In genomic region chr5:127023552-127024191, GRCh38 we compare ENCODE assay signal across 9 cellular contexts. TPM values are rescaled to one million over a fixed set of nuclear protein-coding genes. Genes with fewer than 3 reads are reported as not detected.
DNase-seq lines count a peak whose midpoint lies in the region; ATAC-seq, FAIRE-seq and TF ChIP-seq lines count a peak whose summit lies in the region.
"Not testable (repeated sequence)": the region's sequence is repeated elsewhere in the genome, so short reads cannot be mapped to it uniquely, and the experiment has no call there.
"Had no signal": no experiment of that assay in that cellular context is flagged by ENCODE, and none has a peak within 500 bp of the region (broad histone marks: within the 10 kb centered on the region; RNA-seq: fewer than 3 reads in every experiment).

No MANE protein-coding gene starts in this region.

- not testable (repeated sequence) for H3K27ac Mint-ChIP-seq in WTC11; activated CD4-positive, alpha-beta T cell treated with anti-CD3 and anti-CD28 coated beads, Interleukin-2, amount 10 ng/mL, durations not matched to agents 24 days and 14 days; activated T-cell treated with anti-CD3 and anti-CD28 coated beads, Interleukin-2, amount 50 U/mL, for 72 hours; activated naive CD8-positive, alpha-beta T cell treated with anti-CD3 and anti-CD28 coated beads, Interleukin-2, amount 50 U/mL, for 24 hours
- peak overlapping the region in 2 of 3 experiments; percentile 36 to 46 for H3K27ac Mint-ChIP-seq in nephron
- peak overlapping the region; percentile 1 for H3K27ac Mint-ChIP-seq in stimulated activated memory B cell treated with anti-CD40 and anti-IgM and Interleukin-4, amounts not matched to agents 10 μg/mL and 1 μg/mL and 100 μg/mL, for 72 hours

- CTCF ChIA-PET in WTC11 (lab: Charles Lee) = not testable (repeated sequence)

- not testable (repeated sequence) for ATAC-seq in WTC11; stimulated activated memory B cell treated with anti-CD40 and anti-IgM and Interleukin-4, amounts not matched to agents 10 μg/mL and 1 μg/mL and 100 μg/mL, for 72 hours
- ATAC-seq in activated T-cell treated with anti-CD3 and anti-CD28 coated beads, Interleukin-2, amount 50 U/mL, for 72 hours (replicated peaks in 1 of 2) = peak; percentile 75 to 77
- peak; percentile 71 for ATAC-seq in activated naive CD8-positive, alpha-beta T cell treated with anti-CD3 and anti-CD28 coated beads, Interleukin-2, amount 50 U/mL, for 24 hours

- H3K27ac ChIP-seq in subcutaneous abdominal adipose tissue (ENCODE audit: low read depth, low read length) = peak overlapping the region; percentile 77

- not testable (repeated sequence) for H3K27me3 ChIP-seq in subcutaneous abdominal adipose tissue (ENCODE audit: control insufficient read depth in 5 of 5, insufficient read depth in 4 of 5, low read length in 5 of 5)

- H3K36me3 Mint-ChIP-seq in WTC11; activated CD4-positive, alpha-beta T cell treated with anti-CD3 and anti-CD28 coated beads, Interleukin-2, amount 10 ng/mL, durations not matched to agents 24 days and 14 days (ENCODE audit: low read depth); activated T-cell treated with anti-CD3 and anti-CD28 coated beads, Interleukin-2, amount 50 U/mL, for 72 hours (ENCODE audit: insufficient read depth in 2 of 2); activated naive CD8-positive, alpha-beta T cell treated with anti-CD3 and anti-CD28 coated beads, Interleukin-2, amount 50 U/mL, for 24 hours (ENCODE audit: low read depth); nephron (ENCODE audit: low read depth): not testable (repeated sequence)
- H3K36me3 Mint-ChIP-seq in stimulated activated memory B cell treated with anti-CD40 and anti-IgM and Interleukin-4, amounts not matched to agents 10 μg/mL and 1 μg/mL and 100 μg/mL, for 72 hours = peaks cover 28% of the 10 kb centered on the region

- DNase-seq in H54 (ENCODE audit: insufficient read length, low spot score); WTC11 (ENCODE audit: low spot score); activated T-cell treated with anti-CD3 and anti-CD28 coated beads, Interleukin-2, amount 50 U/mL, for 72 hours; activated naive CD8-positive, alpha-beta T cell treated with anti-CD3 and anti-CD28 coated beads, Interleukin-2, amount 50 U/mL, for 24 hours: not testable (repeated sequence)
- peak; percentile 46 for DNase-seq in activated CD4-positive, alpha-beta T cell treated with anti-CD3 and anti-CD28 coated beads, Interleukin-2, amount 10 ng/mL, durations not matched to agents 24 days and 14 days

- not testable (repeated sequence) for H3K9me3 Mint-ChIP-seq in WTC11; activated CD4-positive, alpha-beta T cell treated with anti-CD3 and anti-CD28 coated beads, Interleukin-2, amount 10 ng/mL, durations not matched to agents 24 days and 14 days; activated T-cell treated with anti-CD3 and anti-CD28 coated beads, Interleukin-2, amount 50 U/mL, for 72 hours; activated naive CD8-positive, alpha-beta T cell treated with anti-CD3 and anti-CD28 coated beads, Interleukin-2, amount 50 U/mL, for 24 hours; nephron; stimulated activated memory B cell treated with anti-CD40 and anti-IgM and Interleukin-4, amounts not matched to agents 10 μg/mL and 1 μg/mL and 100 μg/mL, for 72 hours

- not testable (repeated sequence) for H3K27me3 Mint-ChIP-seq in WTC11 (ENCODE audit: low read depth); activated T-cell treated with anti-CD3 and anti-CD28 coated beads, Interleukin-2, amount 50 U/mL, for 72 hours (ENCODE audit: low read depth); activated naive CD8-positive, alpha-beta T cell treated with anti-CD3 and anti-CD28 coated beads, Interleukin-2, amount 50 U/mL, for 24 hours; nephron (ENCODE audit: low read depth); stimulated activated memory B cell treated with anti-CD40 and anti-IgM and Interleukin-4, amounts not matched to agents 10 μg/mL and 1 μg/mL and 100 μg/mL, for 72 hours
- H3K27me3 Mint-ChIP-seq in activated CD4-positive, alpha-beta T cell treated with anti-CD3 and anti-CD28 coated beads, Interleukin-2, amount 10 ng/mL, durations not matched to agents 24 days and 14 days = peaks cover 10% of the 10 kb centered on the region

- peaks cover 0 to 36% (median 14%) of the 10 kb centered on the region in 5 donors for H3K4me1 ChIP-seq in subcutaneous abdominal adipose tissue (ENCODE audit: control insufficient read depth in 5 of 5, insufficient read depth in 5 of 5, low read length in 5 of 5)

- not testable (repeated sequence) for H3K36me3 ChIP-seq in subcutaneous abdominal adipose tissue (ENCODE audit: control insufficient read depth in 5 of 5, insufficient read depth in 5 of 5, low read length in 5 of 5)

- not testable (repeated sequence) for H3K4me3 ChIP-seq in subcutaneous abdominal adipose tissue (ENCODE audit: low read depth in 1 of 5, low read length in 5 of 5)

- not testable (repeated sequence) for H3K9me3 ChIP-seq in subcutaneous abdominal adipose tissue (ENCODE audit: control insufficient read depth in 5 of 5, low read length in 5 of 5)

- H3K4me1 Mint-ChIP-seq in WTC11 = peaks cover 34% of the 10 kb centered on the region
- not testable (repeated sequence) for H3K4me1 Mint-ChIP-seq in activated CD4-positive, alpha-beta T cell treated with anti-CD3 and anti-CD28 coated beads, Interleukin-2, amount 10 ng/mL, durations not matched to agents 24 days and 14 days
- peaks cover 31% of the 10 kb centered on the region for H3K4me1 Mint-ChIP-seq in activated T-cell treated with anti-CD3 and anti-CD28 coated beads, Interleukin-2, amount 50 U/mL, for 72 hours (ENCODE audit: low read depth)
- H3K4me1 Mint-ChIP-seq in activated naive CD8-positive, alpha-beta T cell treated with anti-CD3 and anti-CD28 coated beads, Interleukin-2, amount 50 U/mL, for 24 hours = peaks cover 16% of the 10 kb centered on the region
- peaks cover 61% of the 10 kb centered on the region for H3K4me1 Mint-ChIP-seq in nephron
- H3K4me1 Mint-ChIP-seq in stimulated activated memory B cell treated with anti-CD40 and anti-IgM and Interleukin-4, amounts not matched to agents 10 μg/mL and 1 μg/mL and 100 μg/mL, for 72 hours = peaks cover 72% of the 10 kb centered on the region

- POLR2A ChIA-PET in WTC11 (lab: Charles Lee) = interaction anchor here (1.0 kb wide), 1 partner anchor 49 kb away, joined by 3 read pairs; no protein-coding TSS in a partner anchor

- H3K9ac ChIP-seq in subcutaneous abdominal adipose tissue (ENCODE audit: low read length in 5 of 5) = not testable (repeated sequence)

- not testable (repeated sequence) for TF ChIP-seq POLR2A in H54 (IDR thresholded peaks at IDR 0.05; ENCODE audit: low read depth, low read length)

- TF ChIP-seq CTCF in WTC11 (IDR thresholded peaks at IDR 0.05); nephron (IDR thresholded peaks at IDR 0.05; ENCODE audit: unreplicated experiment in 3 of 3): not testable (repeated sequence)

- H3K4me3 Mint-ChIP-seq in WTC11; activated CD4-positive, alpha-beta T cell treated with anti-CD3 and anti-CD28 coated beads, Interleukin-2, amount 10 ng/mL, durations not matched to agents 24 days and 14 days; activated T-cell treated with anti-CD3 and anti-CD28 coated beads, Interleukin-2, amount 50 U/mL, for 72 hours; activated naive CD8-positive, alpha-beta T cell treated with anti-CD3 and anti-CD28 coated beads, Interleukin-2, amount 50 U/mL, for 24 hours; stimulated activated memory B cell treated with anti-CD40 and anti-IgM and Interleukin-4, amounts not matched to agents 10 μg/mL and 1 μg/mL and 100 μg/mL, for 72 hours: not testable (repeated sequence)
- H3K4me3 Mint-ChIP-seq in nephron = peak overlapping the region in 1 of 3 experiments; percentile 4

- peak; percentile 58 for FAIRE-seq in H54 (lab: Jason Lieb, UNC)

- intact Hi-C loops in activated CD4-positive, alpha-beta T cell treated with anti-CD3 and anti-CD28 coated beads, Interleukin-2, amount 10 ng/mL, durations not matched to agents 24 days and 14 days (cut with micrococcal nuclease) = not testable (repeated sequence)

TF ChIP-seq in WTC11, 78 proteins besides CTCF, POLR2A, EP300 and RAD21:
- peak; percentile 42; the same call in 1 of the 2 replicates for TF ChIP-seq HMGA2 (CRISPR knock-in tag; IDR thresholded peaks at IDR 0.05)

RNA-seq across cellular contexts. Expression of gene MARCHF3, which starts 6.7 kb away (rescaled TPM):
- 11.1 to 16.1 TPM (median 13.5 TPM) in 3 replicates for total RNA-seq in WTC11 (2021)
- total RNA-seq in activated CD4-positive, alpha-beta T cell treated with anti-CD3 and anti-CD28 coated beads, Interleukin-2, amount 10 ng/mL, durations not matched to agents 24 days and 14 days = 2.3 and 4.2 TPM in 2 replicates
- total RNA-seq in activated T-cell treated with anti-CD3 and anti-CD28 coated beads, Interleukin-2, amount 50 U/mL, for 72 hours = 10 to 100 TPM in 1 of 2 donors, 1 to 10 TPM in 1; 9.3 to 12.4 TPM

RNA-seq across cellular contexts. Expression of gene C5orf63, which starts 49.6 kb away (rescaled TPM):
- 3.1 to 4.1 TPM (median 3.4 TPM) in 3 replicates for total RNA-seq in WTC11 (2021)
- total RNA-seq in activated CD4-positive, alpha-beta T cell treated with anti-CD3 and anti-CD28 coated beads, Interleukin-2, amount 10 ng/mL, durations not matched to agents 24 days and 14 days = 5.6 and 5.7 TPM in 2 replicates
- 10 to 100 TPM; 16.0 to 16.4 TPM for total RNA-seq in activated T-cell treated with anti-CD3 and anti-CD28 coated beads, Interleukin-2, amount 50 U/mL, for 72 hours
- total RNA-seq: H4 had no signal
